ENCODE assay signal across 11 cellular contexts in the genomic region with DNA sequence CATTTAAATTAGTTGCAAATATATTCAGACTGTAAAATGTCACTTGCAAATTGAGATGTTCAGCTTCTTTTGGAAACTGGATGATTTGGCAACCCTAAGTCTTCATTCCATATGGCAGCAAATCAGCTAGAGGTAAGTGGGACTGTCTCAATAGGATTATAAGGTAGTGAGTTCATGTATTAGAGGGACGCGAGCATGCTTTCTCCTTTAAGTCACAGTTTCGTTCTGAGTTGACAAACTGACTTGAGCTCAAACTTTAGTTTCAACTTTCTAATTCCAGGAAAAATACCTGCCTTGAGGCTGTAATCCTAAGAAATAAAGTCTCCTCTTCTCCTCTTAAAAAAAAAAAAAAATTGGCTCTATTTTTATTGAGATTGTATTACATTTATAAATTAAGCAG. TPM values are rescaled to one million over a fixed set of nuclear protein-coding genes. Genes with fewer than 3 reads are reported as not detected.
DNase-seq lines count a peak whose midpoint lies in the region; ATAC-seq and TF ChIP-seq lines count a peak whose summit lies in the region.
"Had no signal": no experiment of that assay in that cellular context is flagged by ENCODE, and none has a peak within 500 bp of the region (broad histone marks: within the 10 kb centered on the region; RNA-seq: fewer than 3 reads in every experiment).

No MANE protein-coding gene starts in this region.

- ATAC-seq in GM18909 (IDR thresholded peaks at IDR 0.05; ENCODE audit: poor library complexity, unreplicated experiment): peak; percentile 60
- peak; percentile 55 for ATAC-seq in HG02571 (IDR thresholded peaks at IDR 0.05; ENCODE audit: unreplicated experiment)
- ATAC-seq in HG03520 (IDR thresholded peaks at IDR 0.05; ENCODE audit: unreplicated experiment): peak; percentile 64
- ATAC-seq in lower lobe of right lung: no peak
- ATAC-seq: left lobe of liver had no signal

- TF ChIP-seq CTCF in GM10266 (IDR thresholded peaks at IDR 0.05; ENCODE audit: control insufficient read depth, insufficient read depth, low read depth, missing control alignments): no peak
- no peak for TF ChIP-seq CTCF in lower lobe of right lung (IDR thresholded peaks at IDR 0.05)

- H3K36me3 ChIP-seq in lower lobe of right lung: no peaks in the 10 kb centered on the region
- H3K36me3 ChIP-seq: upper lobe of left lung had no signal

- DNase-seq in GM10266 (ENCODE audit: extremely low spot score): peak; percentile 32
- DNase-seq in NCI-H2107 (lab: John Stamatoyannopoulos, UW): no peak
- DNase-seq in NCI-H2196 treated with DMSO at 0.1 percent for 48 hours (lab: John Stamatoyannopoulos, UW; ENCODE audit: unreplicated experiment): no peak
- DNase-seq in lower lobe of right lung: no peak
- DNase-seq in NCI-H2227 treated with DMSO at 0.1 percent for 48 hours (lab: John Stamatoyannopoulos, UW): no peak
- DNase-seq: GOT3, upper lobe of left lung had no signal

- no peaks in the 10 kb centered on the region for H3K9me3 ChIP-seq in lower lobe of right lung
- H3K9me3 ChIP-seq: upper lobe of left lung had no signal

- no peak overlapping the region for H3K4me3 ChIP-seq in lower lobe of right lung
- H3K4me3 ChIP-seq: upper lobe of left lung had no signal

- no peak overlapping the region for H3K27ac ChIP-seq in lower lobe of right lung
- H3K27ac ChIP-seq: upper lobe of left lung had no signal

- H3K27me3 ChIP-seq in lower lobe of right lung (ENCODE audit: low read depth): no peaks in the 10 kb centered on the region
- H3K27me3 ChIP-seq: upper lobe of left lung had no signal

- no peaks in the 10 kb centered on the region for H3K4me1 ChIP-seq in lower lobe of right lung
- H3K4me1 ChIP-seq: upper lobe of left lung had no signal

- intact Hi-C loops in lower lobe of right lung (cut with DNase I): no loop called here

RNA-seq across cellular contexts. Expression of a gene that starts 44.2 kb away (rescaled TPM):
- total RNA-seq in lower lobe of right lung: 21.7 TPM

Comparison
In these comparisons a context has a peak if more than half of its experiments do, and no peak if none do; other contexts are left out.
1. ATAC-seq: peak in GM18909 (single experiment), HG02571 (single experiment) and HG03520 (single experiment); none in lower lobe of right lung (0 of 2).